Comparison of ENCODE assay signal across 1 cellular context in the genomic region with DNA sequence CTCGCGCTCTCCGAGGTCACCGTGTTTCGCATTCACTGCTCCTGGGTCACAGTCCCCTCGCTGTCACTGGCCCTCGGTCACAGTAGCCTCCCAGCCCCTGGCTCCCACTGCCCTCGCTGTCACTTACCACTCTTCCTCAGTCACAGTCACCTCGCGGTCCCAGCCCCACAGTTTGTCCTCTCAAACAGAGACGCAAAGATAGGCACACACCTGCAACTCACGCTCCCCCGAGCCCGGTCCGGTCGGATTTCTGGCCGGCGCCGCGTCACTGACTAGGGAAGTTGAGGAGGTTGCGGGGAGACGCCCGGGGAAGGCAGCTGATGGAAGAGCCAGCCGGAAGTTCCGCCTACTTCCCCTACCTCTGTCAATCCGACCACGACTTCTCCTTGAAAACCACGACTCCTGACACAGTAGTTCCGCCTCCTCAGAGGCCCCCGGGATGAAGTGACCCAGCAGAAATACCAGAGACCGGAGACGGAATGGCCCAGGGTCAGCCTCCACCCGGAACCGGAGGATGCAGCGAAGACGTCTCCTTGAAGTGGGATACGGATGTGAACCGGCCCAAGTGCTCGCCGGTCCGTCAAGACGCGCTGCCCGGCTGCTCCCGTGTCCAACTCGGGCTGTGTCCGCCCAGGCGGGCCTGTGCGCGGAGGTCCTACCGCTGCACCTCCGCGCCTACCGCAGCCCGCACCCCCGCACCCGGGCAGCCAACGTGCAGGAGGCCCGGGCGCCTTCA.
TF ChIP-seq lines count a peak whose summit lies in the region.

A gene (minus strand): TSS at position 322 of the 736 bp plus-strand sequence. CDS start 17,195 bp downstream, outside the sequence.

TF ChIP-seq in GM12878, 131 proteins besides CTCF, POLR2A, EP300 and RAD21 (continued from another document):
- TF ChIP-seq, protein P1, sequence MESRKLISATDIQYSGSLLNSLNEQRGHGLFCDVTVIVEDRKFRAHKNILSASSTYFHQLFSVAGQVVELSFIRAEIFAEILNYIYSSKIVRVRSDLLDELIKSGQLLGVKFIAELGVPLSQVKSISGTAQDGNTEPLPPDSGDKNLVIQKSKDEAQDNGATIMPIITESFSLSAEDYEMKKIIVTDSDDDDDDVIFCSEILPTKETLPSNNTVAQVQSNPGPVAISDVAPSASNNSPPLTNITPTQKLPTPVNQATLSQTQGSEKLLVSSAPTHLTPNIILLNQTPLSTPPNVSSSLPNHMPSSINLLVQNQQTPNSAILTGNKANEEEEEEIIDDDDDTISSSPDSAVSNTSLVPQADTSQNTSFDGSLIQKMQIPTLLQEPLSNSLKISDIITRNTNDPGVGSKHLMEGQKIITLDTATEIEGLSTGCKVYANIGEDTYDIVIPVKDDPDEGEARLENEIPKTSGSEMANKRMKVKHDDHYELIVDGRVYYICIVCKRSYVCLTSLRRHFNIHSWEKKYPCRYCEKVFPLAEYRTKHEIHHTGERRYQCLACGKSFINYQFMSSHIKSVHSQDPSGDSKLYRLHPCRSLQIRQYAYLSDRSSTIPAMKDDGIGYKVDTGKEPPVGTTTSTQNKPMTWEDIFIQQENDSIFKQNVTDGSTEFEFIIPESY (IDR thresholded peaks at IDR 0.05) = no peak
